In the genomic region with DNA sequence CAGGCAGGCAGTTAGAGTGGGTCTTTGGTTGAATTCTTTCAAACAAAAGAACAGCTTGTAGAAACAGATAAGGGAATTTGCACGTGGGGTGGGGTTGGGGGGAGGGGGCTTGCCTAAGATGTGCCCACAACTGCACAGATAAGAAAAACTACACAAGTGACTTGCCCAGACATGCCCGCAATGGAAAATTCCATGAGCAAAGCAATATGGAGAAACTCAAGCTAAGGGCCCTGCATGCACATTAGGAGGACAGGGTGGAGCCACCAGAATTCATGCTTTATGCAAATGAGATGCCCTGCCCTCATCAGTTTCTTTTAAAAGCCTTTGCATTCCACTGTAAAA, we compare ENCODE assay signal across 31 cellular contexts.
DNase-seq lines count a peak whose midpoint lies in the region; ATAC-seq, FAIRE-seq and TF ChIP-seq lines count a peak whose summit lies in the region.
"Had no signal": no experiment of that assay in that cellular context is flagged by ENCODE, and none has a peak within 500 bp of the region (broad histone marks: within the 10 kb centered on the region; RNA-seq: fewer than 3 reads in every experiment).

No MANE protein-coding gene starts in this region.

- H3K27me3 Mint-ChIP-seq in GM23338 (ENCODE audit: insufficient read depth, low read depth, poor library complexity): no peaks in the 10 kb centered on the region
- H3K27me3 Mint-ChIP-seq in astrocyte (ENCODE audit: low read depth, unreplicated experiment): no peaks in the 10 kb centered on the region
- H3K27me3 Mint-ChIP-seq: activated CD8-positive, alpha-beta T cell treated with anti-CD3 and anti-CD28 coated beads for 36 hours; CD4-positive, CD25-positive, alpha-beta regulatory T cell; dendritic cell treated with granulocyte-macrophage colony-stimulating factor and Interleukin-4, amounts not matched to agents 40 ng/mL and 50 ng/mL, for 4 days had no signal

- H3K4me1 Mint-ChIP-seq in GM23338 (no peaks in the 10 kb centered on the region), astrocyte (ENCODE audit: low read depth, unreplicated experiment) (no peaks in the 10 kb centered on the region)
- H3K4me1 Mint-ChIP-seq: CD4-positive, CD25-positive, alpha-beta regulatory T cell had no signal

- H3K27me3 ChIP-seq in GM23338 (ENCODE audit: insufficient read depth): no peaks in the 10 kb centered on the region
- H3K27me3 ChIP-seq in astrocyte (ENCODE audit: insufficient read depth, low read length): no peaks in the 10 kb centered on the region
- H3K27me3 ChIP-seq in keratinocyte (ENCODE audit: control insufficient read depth, extremely low read depth, insufficient read depth, low read length): no peaks in the 10 kb centered on the region
- H3K27me3 ChIP-seq: hepatocyte, spleen, testis, vagina had no signal

- H3K9me3 ChIP-seq in astrocyte (ENCODE audit: insufficient read depth, low read depth, low read length): no peaks in the 10 kb centered on the region
- no peaks in the 10 kb centered on the region for H3K9me3 ChIP-seq in keratinocyte (ENCODE audit: control insufficient read depth, low read depth, low read length)
- H3K9me3 ChIP-seq: testis, vagina had no signal

- H3K4me2 ChIP-seq in GM23338 (no peak overlapping the region), astrocyte (ENCODE audit: low read length) (no peak overlapping the region), keratinocyte (ENCODE audit: control insufficient read depth, extremely low read depth, insufficient read depth, low read depth, low read length) (no peak overlapping the region)
- H3K4me2 ChIP-seq: hepatocyte had no signal

- dilution Hi-C loops in keratinocyte (cut with MboI; ENCODE audit: extremely low pct_ligation_motif_present, low sequenced_read_pairs): no loop called here

- H3K9me1 ChIP-seq in keratinocyte (ENCODE audit: control insufficient read depth, extremely low read depth, insufficient read depth, low read length): no peaks in the 10 kb centered on the region

- peaks cover 5% of the 10 kb centered on the region; the same call in 1 of the 2 replicates for H3K9me2 ChIP-seq in GM23338 (ENCODE audit: insufficient read depth)

- H3K4me3 Mint-ChIP-seq in GM23338 (no peak overlapping the region), astrocyte (ENCODE audit: unreplicated experiment) (no peak overlapping the region)
- H3K4me3 Mint-ChIP-seq: activated CD8-positive, alpha-beta T cell treated with anti-CD3 and anti-CD28 coated beads for 36 hours; activated naive CD4-positive, alpha-beta T cell treated with anti-CD3 and anti-CD28 coated beads for 36 hours; CD4-positive, CD25-positive, alpha-beta regulatory T cell; dendritic cell treated with granulocyte-macrophage colony-stimulating factor and Interleukin-4, amounts not matched to agents 40 ng/mL and 50 ng/mL, for 4 days had no signal

- no peak for TF ChIP-seq CTCF in GM23338 (conservative IDR thresholded peaks at IDR 0.05; ENCODE audit: low read depth in 2 of 2)
- no peak for TF ChIP-seq CTCF in astrocyte (IDR thresholded peaks at IDR 0.05; ENCODE audit: insufficient read depth, low read depth, low read length)
- TF ChIP-seq CTCF in keratinocyte (optimal IDR thresholded peaks at IDR 0.05 in 1 of 3, IDR thresholded peaks at IDR 0.05 in 1 of 3, conservative IDR thresholded peaks at IDR 0.05 in 1 of 3; ENCODE audit: extremely low read depth in 1 of 3, insufficient read depth in 2 of 3, low read length in 3 of 3): no peak

- H3K36me3 Mint-ChIP-seq in GM23338 (ENCODE audit: low read depth) (peaks cover 11% of the 10 kb centered on the region; the same call in 2 of the 3 replicates), astrocyte (ENCODE audit: low read depth, unreplicated experiment) (no peaks in the 10 kb centered on the region)
- H3K36me3 Mint-ChIP-seq: CD4-positive, CD25-positive, alpha-beta regulatory T cell had no signal

- DNase-seq in GM23338 (ENCODE audit: low spot score) (peak; percentile 13), NCI-H69 (lab: John Stamatoyannopoulos, UW) (peak; percentile 58), astrocyte (ENCODE audit: low read depth) (no peak), keratinocyte (ENCODE audit: low read depth, low spot score) (no peak), NCI-H1694 treated with DMSO at 0.1 percent for 48 hours (lab: John Stamatoyannopoulos, UW) (no peak)
- DNase-seq: activated CD4-positive, CD25-positive, alpha-beta regulatory T cell treated with anti-CD3 and anti-CD28 coated beads, Interleukin-2, amount 50 U/mL, for 72 hours; activated CD8-positive, alpha-beta T cell treated with anti-CD3 and anti-CD28 coated beads for 36 hours; activated naive CD4-positive, alpha-beta T cell treated with anti-CD3 and anti-CD28 coated beads for 36 hours; anterior cingulate cortex; caudate nucleus; CD4-positive, CD25-positive, alpha-beta regulatory T cell; DMS 273 treated with DMSO at 0.1 percent for 48 hours; foreskin fibroblast; NCI-H2107; NCI-H524; nucleus accumbens; spleen; stimulated activated CD4-positive, alpha-beta T cell treated with anti-CD3 and anti-CD28 coated beads, Interleukin-4, amount 100 ng/mL, for 1 hour; stimulated activated naive CD4-positive, alpha-beta T cell; T-helper 9 cell; testis had no signal

- H3K9ac ChIP-seq in astrocyte (ENCODE audit: low read length) (no peak overlapping the region), keratinocyte (ENCODE audit: control insufficient read depth, extremely low read depth, insufficient read depth, low read length) (no peak overlapping the region)

- H3K4me3 ChIP-seq in GM23338 (no peak overlapping the region), astrocyte (ENCODE audit: insufficient read depth, low read depth, low read length) (no peak overlapping the region), keratinocyte (ENCODE audit: control insufficient read depth in 2 of 3, extremely low read depth in 1 of 3, insufficient read depth in 2 of 3, low read depth in 1 of 3, low read length in 3 of 3) (no peak overlapping the region)
- H3K4me3 ChIP-seq: hepatocyte, lung, spleen, testis, vagina had no signal

- H2AFZ ChIP-seq in GM23338: peak overlapping the region; percentile 5; the same call in 1 of the 2 replicates
- H2AFZ ChIP-seq in astrocyte (ENCODE audit: low read depth, low read length): no peak overlapping the region
- H2AFZ ChIP-seq in keratinocyte (ENCODE audit: control insufficient read depth, low read length): peak overlapping the region; percentile 38
- H2AFZ ChIP-seq: hepatocyte had no signal

- H3K9me3 Mint-ChIP-seq in GM23338 (peaks cover 11% of the 10 kb centered on the region; the same call in 2 of the 3 replicates), astrocyte (ENCODE audit: unreplicated experiment) (no peaks in the 10 kb centered on the region)
- H3K9me3 Mint-ChIP-seq: dendritic cell treated with granulocyte-macrophage colony-stimulating factor and Interleukin-4, amounts not matched to agents 40 ng/mL and 50 ng/mL, for 4 days had no signal

- H3K79me2 ChIP-seq in GM23338 (replicated peaks; ENCODE audit: insufficient read depth): no peaks in the 10 kb centered on the region
- no peaks in the 10 kb centered on the region for H3K79me2 ChIP-seq in astrocyte (ENCODE audit: insufficient read depth, low read length)
- no peaks in the 10 kb centered on the region for H3K79me2 ChIP-seq in keratinocyte (ENCODE audit: control insufficient read depth, insufficient read depth, low read length)
- H3K79me2 ChIP-seq: hepatocyte had no signal

- H4K20me1 ChIP-seq in GM23338 (replicated peaks; ENCODE audit: insufficient read depth): no peaks in the 10 kb centered on the region
- no peaks in the 10 kb centered on the region for H4K20me1 ChIP-seq in astrocyte (ENCODE audit: insufficient read depth, low read length)
- H4K20me1 ChIP-seq in keratinocyte (ENCODE audit: control insufficient read depth, extremely low read depth, insufficient read depth, low read length): no peaks in the 10 kb centered on the region

- H3K27ac Mint-ChIP-seq in GM23338: no peak overlapping the region; the same call in 1 of the 2 replicates
- peak overlapping the region; percentile 82 for H3K27ac Mint-ChIP-seq in astrocyte (ENCODE audit: unreplicated experiment)
- H3K27ac Mint-ChIP-seq: activated CD8-positive, alpha-beta T cell treated with anti-CD3 and anti-CD28 coated beads for 36 hours; activated naive CD4-positive, alpha-beta T cell treated with anti-CD3 and anti-CD28 coated beads for 36 hours; CD4-positive, CD25-positive, alpha-beta regulatory T cell; dendritic cell treated with granulocyte-macrophage colony-stimulating factor and Interleukin-4, amounts not matched to agents 40 ng/mL and 50 ng/mL, for 4 days had no signal

- no peaks in the 10 kb centered on the region for H3K4me1 ChIP-seq in GM23338 (ENCODE audit: insufficient read depth)
- H3K4me1 ChIP-seq in astrocyte (ENCODE audit: insufficient read depth, low read length): no peaks in the 10 kb centered on the region
- H3K4me1 ChIP-seq in keratinocyte (ENCODE audit: control insufficient read depth, extremely low read depth, insufficient read depth, low read length): peaks cover 2% of the 10 kb centered on the region
- H3K4me1 ChIP-seq: spleen, testis, vagina had no signal

- FAIRE-seq in astrocyte (lab: Jason Lieb, UNC) (no peak), keratinocyte (lab: Jason Lieb, UNC) (no peak)
- FAIRE-seq: endothelial cell of umbilical vein, GM18507, islet of Langerhans had no signal

- no peaks in the 10 kb centered on the region for H3K36me3 ChIP-seq in GM23338 (ENCODE audit: insufficient read depth)
- no peaks in the 10 kb centered on the region for H3K36me3 ChIP-seq in astrocyte (ENCODE audit: insufficient read depth, low read length)
- no peaks in the 10 kb centered on the region for H3K36me3 ChIP-seq in keratinocyte (ENCODE audit: control insufficient read depth in 2 of 2, extremely low read depth in 1 of 2, insufficient read depth in 2 of 2, low read length in 2 of 2)
- H3K36me3 ChIP-seq: spleen, vagina had no signal

- no peak overlapping the region for H3K27ac ChIP-seq in GM23338 (ENCODE audit: low read depth)
- H3K27ac ChIP-seq in astrocyte (ENCODE audit: low read depth, low read length): no peak overlapping the region
- H3K27ac ChIP-seq in keratinocyte (ENCODE audit: control insufficient read depth, insufficient read depth, low read length): no peak overlapping the region
- H3K27ac ChIP-seq: hepatocyte, spleen, testis, vagina had no signal

- H3F3A ChIP-seq in GM23338 (replicated peaks; ENCODE audit: low read depth): no peaks in the 10 kb centered on the region

- no peak for ATAC-seq in GM23338
- no peak for ATAC-seq in GM19463 (IDR thresholded peaks at IDR 0.05; ENCODE audit: unreplicated experiment)
- ATAC-seq in HG03280 (IDR thresholded peaks at IDR 0.05; ENCODE audit: unreplicated experiment): no peak
- ATAC-seq: activated CD8-positive, alpha-beta T cell treated with anti-CD3 and anti-CD28 coated beads for 36 hours; HCT116 had no signal

TF ChIP-seq in GM23338, 12 proteins besides CTCF, POLR2A, EP300 and RAD21 (continues in another document):
- TF ChIP-seq JUNB (IDR thresholded peaks at IDR 0.05; ENCODE audit: unreplicated experiment) (no peak), POLR2AphosphoS5 (IDR thresholded peaks at IDR 0.05; ENCODE audit: low read depth) (no peak), NANOG (IDR thresholded peaks at IDR 0.05; ENCODE audit: borderline replicate concordance) (no peak), STAT1 (IDR thresholded peaks at IDR 0.05; ENCODE audit: unreplicated experiment) (no peak), EZH2phosphoT487 (IDR thresholded peaks at IDR 0.05; ENCODE audit: unreplicated experiment) (no peak)

Comparison
In these comparisons a context has a peak if more than half of its experiments do, and no peak if none do; other contexts are left out.
1. DNase-seq: peak in GM23338 (single experiment) and NCI-H69 (single experiment); none in astrocyte (single experiment), keratinocyte (single experiment) and NCI-H1694 treated with DMSO at 0.1 percent for 48 hours (single experiment).